8 cellular contexts compared by ENCODE assay signal in genomic region chr6:44002591-44003344, GRCh38.
DNase-seq lines count a peak whose midpoint lies in the region; ATAC-seq and TF ChIP-seq lines count a peak whose summit lies in the region.

No MANE protein-coding gene starts in this region.

- no peak for TF ChIP-seq CTCF in SU-DHL-6 (IDR thresholded peaks at IDR 0.05; ENCODE audit: insufficient read depth, low read length, poor library complexity, severe bottlenecking)
- peak in 1 of 6 experiments; percentile 16 for TF ChIP-seq CTCF in adrenal gland (IDR thresholded peaks at IDR 0.05)
- peak; percentile 20 for TF ChIP-seq CTCF in smooth muscle cell (IDR thresholded peaks at IDR 0.05; ENCODE audit: borderline replicate concordance, insufficient read depth, poor library complexity, severe bottlenecking)

- peaks cover 29% of the 10 kb centered on the region for H3F3A ChIP-seq in SU-DHL-6 (ENCODE audit: insufficient read depth)
- peaks cover 5% of the 10 kb centered on the region for H3F3A ChIP-seq in smooth muscle cell (ENCODE audit: low read depth)

- H2AFZ ChIP-seq in SU-DHL-6 (ENCODE audit: low read depth, low read length, severe bottlenecking) = no peak overlapping the region
- H2AFZ ChIP-seq in smooth muscle cell (ENCODE audit: low read depth) = peak overlapping the region; percentile 67

- H4K20me1 ChIP-seq in SU-DHL-6 (ENCODE audit: low read depth, low read length) (no peaks in the 10 kb centered on the region), smooth muscle cell (ENCODE audit: low read depth) (no peaks in the 10 kb centered on the region)

- TF ChIP-seq POLR2A in adrenal gland (IDR thresholded peaks at IDR 0.05) = no peak

- H3K4me3 ChIP-seq in SU-DHL-6 (ENCODE audit: insufficient read depth, low read length, poor library complexity, severe bottlenecking) = peak overlapping the region; percentile 12
- H3K4me3 ChIP-seq in adrenal gland = peak overlapping the region in 1 of 4 donors; percentile 18
- peak overlapping the region; percentile 48 for H3K4me3 ChIP-seq in iPS-15b (ENCODE audit: low read depth, low read length)
- H3K4me3 ChIP-seq in smooth muscle cell = peak overlapping the region; percentile 43

- peak overlapping the region; percentile 15; the same call in 1 of the 2 replicates for H3K9ac ChIP-seq in SU-DHL-6 (ENCODE audit: low read length)
- H3K9ac ChIP-seq in iPS-15b (ENCODE audit: low read depth, low read length) = no peak overlapping the region
- H3K9ac ChIP-seq in smooth muscle cell (ENCODE audit: low read depth) = peak overlapping the region; percentile 60

- H3K27ac ChIP-seq in SU-DHL-6 (ENCODE audit: low read depth, low read length) (no peak overlapping the region), adrenal gland (no peak overlapping the region), smooth muscle cell (ENCODE audit: low read depth) (peak overlapping the region; percentile 56)

- ATAC-seq in HG02642 (IDR thresholded peaks at IDR 0.05; ENCODE audit: poor library complexity, unreplicated experiment) (peak; percentile 41), GM18520 (IDR thresholded peaks at IDR 0.05; ENCODE audit: unreplicated experiment) (no peak), GM21367 (IDR thresholded peaks at IDR 0.05; ENCODE audit: unreplicated experiment) (no peak)

- H3K4me2 ChIP-seq in SU-DHL-6 (ENCODE audit: low read depth, low read length, poor library complexity, severe bottlenecking) (peak overlapping the region; percentile 88), smooth muscle cell (peak overlapping the region; percentile 84)

- intact Hi-C loops in adrenal gland (cut with DNase I) = no loop called here

- peaks cover 2% of the 10 kb centered on the region; the same call in 1 of the 2 replicates for H3K27me3 ChIP-seq in SU-DHL-6 (ENCODE audit: low read length)
- peaks cover 6% of the 10 kb centered on the region for H3K27me3 ChIP-seq in adrenal gland
- H3K27me3 ChIP-seq in iPS-15b (ENCODE audit: control insufficient read depth, insufficient read depth, low read length) = peaks cover 15% of the 10 kb centered on the region
- no peaks in the 10 kb centered on the region for H3K27me3 ChIP-seq in smooth muscle cell (ENCODE audit: low read depth)

- H3K4me1 ChIP-seq in adrenal gland (replicated peaks in 1 of 2) (peaks cover 18 to 23% of the 10 kb centered on the region in 2 donors), iPS-15b (ENCODE audit: control insufficient read depth, insufficient read depth, low read length) (peaks cover 27% of the 10 kb centered on the region), smooth muscle cell (ENCODE audit: low read depth) (peaks cover 31% of the 10 kb centered on the region)

- peak; percentile 74 for DNase-seq in CD1c-positive myeloid dendritic cell (ENCODE audit: extremely low spot score)
- peak in 6 of 7 donors; percentile 47 to 71 (median 57) for DNase-seq in adrenal gland
- DNase-seq in smooth muscle cell (lab: John Stamatoyannopoulos, UW; ENCODE audit: unreplicated experiment) = peak; percentile 50

- no peaks in the 10 kb centered on the region for H3K9me2 ChIP-seq in SU-DHL-6 (replicated peaks; ENCODE audit: insufficient read depth, low read length)

- H3K36me3 ChIP-seq in SU-DHL-6 (ENCODE audit: low read length) (no peaks in the 10 kb centered on the region), adrenal gland (replicated peaks in 1 of 2) (no peaks in the 10 kb centered on the region), iPS-15b (ENCODE audit: control insufficient read depth, insufficient read depth, low read length) (no peaks in the 10 kb centered on the region), smooth muscle cell (ENCODE audit: low read depth) (no peaks in the 10 kb centered on the region)

- H3K79me2 ChIP-seq in SU-DHL-6 (ENCODE audit: insufficient read depth, low read length) (no peaks in the 10 kb centered on the region; the same call in 1 of the 2 replicates), smooth muscle cell (ENCODE audit: low read depth) (no peaks in the 10 kb centered on the region)

- WGBS in adrenal gland, 4 donors = 5 to 18% (median 11%) methylated on average over 7 to 76 of the region's 76 CpGs
- 3% methylated on average over 36 of the region's 76 CpGs for WGBS in smooth muscle cell (ENCODE audit: low lambda C conversion rate)

- H3K9me3 ChIP-seq in SU-DHL-6 (ENCODE audit: insufficient read depth, low read length) (no peaks in the 10 kb centered on the region), adrenal gland (replicated peaks in 1 of 3) (no peaks in the 10 kb centered on the region), iPS-15b (ENCODE audit: control insufficient read depth, insufficient read depth, low read length) (no peaks in the 10 kb centered on the region), smooth muscle cell (replicated peaks; ENCODE audit: low read depth) (no peaks in the 10 kb centered on the region)
